1 cellular context compared by ENCODE assay signal in the genomic region with DNA sequence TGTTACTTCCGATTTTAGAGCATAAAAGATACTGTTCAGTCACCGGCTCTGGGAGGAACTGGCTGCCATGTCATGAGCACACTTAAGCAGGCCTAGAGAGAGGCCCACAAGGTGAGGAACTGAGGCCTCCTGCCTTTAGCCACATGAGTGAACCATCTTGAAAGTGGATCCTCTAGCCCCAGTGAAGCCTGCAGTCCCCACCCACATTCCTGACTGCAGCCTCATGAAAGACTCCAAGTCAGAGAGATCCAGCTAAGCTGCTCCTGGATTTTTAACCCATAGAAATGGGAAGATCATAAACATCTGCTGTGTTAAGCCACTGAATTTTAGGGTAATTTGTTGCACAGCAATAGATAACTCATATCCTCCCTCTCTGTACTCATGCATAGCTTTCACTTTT.
TF ChIP-seq lines count a peak whose summit lies in the region.

No MANE protein-coding gene starts in this region.

TF ChIP-seq in HCT116, 20 proteins besides CTCF, POLR2A, EP300 and RAD21 (continued from another document):
- TF ChIP-seq, protein P1, sequence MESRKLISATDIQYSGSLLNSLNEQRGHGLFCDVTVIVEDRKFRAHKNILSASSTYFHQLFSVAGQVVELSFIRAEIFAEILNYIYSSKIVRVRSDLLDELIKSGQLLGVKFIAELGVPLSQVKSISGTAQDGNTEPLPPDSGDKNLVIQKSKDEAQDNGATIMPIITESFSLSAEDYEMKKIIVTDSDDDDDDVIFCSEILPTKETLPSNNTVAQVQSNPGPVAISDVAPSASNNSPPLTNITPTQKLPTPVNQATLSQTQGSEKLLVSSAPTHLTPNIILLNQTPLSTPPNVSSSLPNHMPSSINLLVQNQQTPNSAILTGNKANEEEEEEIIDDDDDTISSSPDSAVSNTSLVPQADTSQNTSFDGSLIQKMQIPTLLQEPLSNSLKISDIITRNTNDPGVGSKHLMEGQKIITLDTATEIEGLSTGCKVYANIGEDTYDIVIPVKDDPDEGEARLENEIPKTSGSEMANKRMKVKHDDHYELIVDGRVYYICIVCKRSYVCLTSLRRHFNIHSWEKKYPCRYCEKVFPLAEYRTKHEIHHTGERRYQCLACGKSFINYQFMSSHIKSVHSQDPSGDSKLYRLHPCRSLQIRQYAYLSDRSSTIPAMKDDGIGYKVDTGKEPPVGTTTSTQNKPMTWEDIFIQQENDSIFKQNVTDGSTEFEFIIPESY (IDR thresholded peaks at IDR 0.05; ENCODE audit: extremely low read depth, insufficient replicate concordance, low read length): no peak
- no peak for TF ChIP-seq ELF1 (IDR thresholded peaks at IDR 0.05; ENCODE audit: borderline replicate concordance, low read depth)
- TF ChIP-seq, protein P2, sequence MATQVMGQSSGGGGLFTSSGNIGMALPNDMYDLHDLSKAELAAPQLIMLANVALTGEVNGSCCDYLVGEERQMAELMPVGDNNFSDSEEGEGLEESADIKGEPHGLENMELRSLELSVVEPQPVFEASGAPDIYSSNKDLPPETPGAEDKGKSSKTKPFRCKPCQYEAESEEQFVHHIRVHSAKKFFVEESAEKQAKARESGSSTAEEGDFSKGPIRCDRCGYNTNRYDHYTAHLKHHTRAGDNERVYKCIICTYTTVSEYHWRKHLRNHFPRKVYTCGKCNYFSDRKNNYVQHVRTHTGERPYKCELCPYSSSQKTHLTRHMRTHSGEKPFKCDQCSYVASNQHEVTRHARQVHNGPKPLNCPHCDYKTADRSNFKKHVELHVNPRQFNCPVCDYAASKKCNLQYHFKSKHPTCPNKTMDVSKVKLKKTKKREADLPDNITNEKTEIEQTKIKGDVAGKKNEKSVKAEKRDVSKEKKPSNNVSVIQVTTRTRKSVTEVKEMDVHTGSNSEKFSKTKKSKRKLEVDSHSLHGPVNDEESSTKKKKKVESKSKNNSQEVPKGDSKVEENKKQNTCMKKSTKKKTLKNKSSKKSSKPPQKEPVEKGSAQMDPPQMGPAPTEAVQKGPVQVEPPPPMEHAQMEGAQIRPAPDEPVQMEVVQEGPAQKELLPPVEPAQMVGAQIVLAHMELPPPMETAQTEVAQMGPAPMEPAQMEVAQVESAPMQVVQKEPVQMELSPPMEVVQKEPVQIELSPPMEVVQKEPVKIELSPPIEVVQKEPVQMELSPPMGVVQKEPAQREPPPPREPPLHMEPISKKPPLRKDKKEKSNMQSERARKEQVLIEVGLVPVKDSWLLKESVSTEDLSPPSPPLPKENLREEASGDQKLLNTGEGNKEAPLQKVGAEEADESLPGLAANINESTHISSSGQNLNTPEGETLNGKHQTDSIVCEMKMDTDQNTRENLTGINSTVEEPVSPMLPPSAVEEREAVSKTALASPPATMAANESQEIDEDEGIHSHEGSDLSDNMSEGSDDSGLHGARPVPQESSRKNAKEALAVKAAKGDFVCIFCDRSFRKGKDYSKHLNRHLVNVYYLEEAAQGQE (IDR thresholded peaks at IDR 0.05; ENCODE audit: low read depth): no peak
- TF ChIP-seq, protein P3, sequence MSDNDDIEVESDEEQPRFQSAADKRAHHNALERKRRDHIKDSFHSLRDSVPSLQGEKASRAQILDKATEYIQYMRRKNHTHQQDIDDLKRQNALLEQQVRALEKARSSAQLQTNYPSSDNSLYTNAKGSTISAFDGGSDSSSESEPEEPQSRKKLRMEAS (IDR thresholded peaks at IDR 0.05): no peak
- TF ChIP-seq FOSL1 (IDR thresholded peaks at IDR 0.05; ENCODE audit: low read depth): no peak
- TF ChIP-seq ZNF274 (IDR thresholded peaks at IDR 0.05; ENCODE audit: low read depth, low read length): no peak
- TF ChIP-seq SP1 (IDR thresholded peaks at IDR 0.05; ENCODE audit: low read depth): no peak
- no peak for TF ChIP-seq CBX3 (IDR thresholded peaks at IDR 0.05; ENCODE audit: low read depth)
- TF ChIP-seq, protein P4, sequence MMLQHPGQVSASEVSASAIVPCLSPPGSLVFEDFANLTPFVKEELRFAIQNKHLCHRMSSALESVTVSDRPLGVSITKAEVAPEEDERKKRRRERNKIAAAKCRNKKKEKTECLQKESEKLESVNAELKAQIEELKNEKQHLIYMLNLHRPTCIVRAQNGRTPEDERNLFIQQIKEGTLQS (IDR thresholded peaks at IDR 0.05): no peak
